In genomic region chr6:132483779-132484679, GRCh38 we compare ENCODE assay signal across 8 cellular contexts. TPM values are rescaled to one million over a fixed set of nuclear protein-coding genes. Genes with fewer than 3 reads are reported as not detected.
DNase-seq lines count a peak whose midpoint lies in the region; ATAC-seq and TF ChIP-seq lines count a peak whose summit lies in the region.

No MANE protein-coding gene starts in this region.

- H3K27ac ChIP-seq in ovary, result no peak overlapping the region

- no peak overlapping the region for H3K4me3 Mint-ChIP-seq in activated T-cell treated with anti-CD3 and anti-CD28 coated beads, Interleukin-2, amount 50 U/mL, for 4 hours

- WGBS in ovary, 3 donors, result 13 to 17% (median 15%) methylated on average over 9 of the region's 9 CpGs

- no peaks in the 10 kb centered on the region for H3K27me3 ChIP-seq in ovary

- H3K9me3 Mint-ChIP-seq in activated T-cell treated with anti-CD3 and anti-CD28 coated beads, Interleukin-2, amount 50 U/mL, for 4 hours, result no peaks in the 10 kb centered on the region

- H3K4me1 ChIP-seq in ovary (ENCODE audit: insufficient read depth), result no peaks in the 10 kb centered on the region

- ATAC-seq in GM19395 (IDR thresholded peaks at IDR 0.05; ENCODE audit: unreplicated experiment), result peak; percentile 76
- peak; percentile 64 for ATAC-seq in HG03442 (IDR thresholded peaks at IDR 0.05; ENCODE audit: unreplicated experiment)
- peak; percentile 62 to 68 for ATAC-seq in activated T-cell treated with anti-CD3 and anti-CD28 coated beads, Interleukin-2, amount 50 U/mL, for 4 hours

- intact Hi-C loops in ovary (cut with DNase I), result loop anchor here (5.0 to 10.0 kb wide), 3 partner anchors 189 to 209 kb away; no protein-coding TSS in a partner anchor

- peak; percentile 66 for TF ChIP-seq CTCF in fibroblast of villous mesenchyme (IDR thresholded peaks at IDR 0.05; ENCODE audit: insufficient read depth, low read depth, low read length)
- peak; percentile 47 to 81 (median 62) for TF ChIP-seq CTCF in ovary (IDR thresholded peaks at IDR 0.05)

- no peak for TF ChIP-seq POLR2A in ovary (IDR thresholded peaks at IDR 0.05)

- H3K36me3 Mint-ChIP-seq in activated T-cell treated with anti-CD3 and anti-CD28 coated beads, Interleukin-2, amount 50 U/mL, for 4 hours (ENCODE audit: insufficient read depth), result peaks cover 4% of the 10 kb centered on the region

- no peaks in the 10 kb centered on the region for H3K36me3 ChIP-seq in ovary

- H3K27me3 Mint-ChIP-seq in activated T-cell treated with anti-CD3 and anti-CD28 coated beads, Interleukin-2, amount 50 U/mL, for 4 hours (ENCODE audit: low read depth), result no peaks in the 10 kb centered on the region

- no peaks in the 10 kb centered on the region for H3K9me3 ChIP-seq in ovary

- H3K4me3 ChIP-seq in fibroblast of villous mesenchyme (ENCODE audit: low read depth, low read length) (no peak overlapping the region), ovary (no peak overlapping the region)

- DNase-seq in DMS153 treated with DMSO at 0.1 percent for 48 hours (lab: John Stamatoyannopoulos, UW; ENCODE audit: unreplicated experiment) (peak; percentile 46), NCI-H526 (lab: John Stamatoyannopoulos, UW) (peak; percentile 39 to 70), fibroblast of villous mesenchyme (ENCODE audit: low read depth) (peak; percentile 78), ovary (peak in 3 of 5 donors; percentile 10 to 43 (median 26)), mesenteric fat pad (ENCODE audit: low spot score) (no peak)
- DNase-seq in activated T-cell treated with anti-CD3 and anti-CD28 coated beads, Interleukin-2, amount 50 U/mL, for 4 hours, result peak; percentile 27

- TF ChIP-seq EP300 in ovary (IDR thresholded peaks at IDR 0.05), result no peak

- peaks cover 34% of the 10 kb centered on the region for H3K4me1 Mint-ChIP-seq in activated T-cell treated with anti-CD3 and anti-CD28 coated beads, Interleukin-2, amount 50 U/mL, for 4 hours (ENCODE audit: low read depth)

RNA-seq across cellular contexts. Expression of gene STX7, which starts 28.9 kb away (rescaled TPM):
- total RNA-seq in activated T-cell treated with anti-CD3 and anti-CD28 coated beads, Interleukin-2, amount 50 U/mL, for 4 hours, result 10 to 100 TPM in 1 of 3 donors, 1 to 10 TPM in 2; 6.7 to 11.0 (median 7.9) TPM
- total RNA-seq in fibroblast of villous mesenchyme (16.8 and 27.2 TPM in 2 replicates), ovary (10 to 100 TPM; 23.4 to 51.5 (median 44.0) TPM), mesenteric fat pad (96.3 TPM)
- polyA plus RNA-seq in ovary, result 10 to 100 TPM; 21.3 to 57.2 TPM

RNA-seq across cellular contexts. Expression of gene TAAR9, which starts 54.0 kb away (rescaled TPM):
- not detected for total RNA-seq in activated T-cell treated with anti-CD3 and anti-CD28 coated beads, Interleukin-2, amount 50 U/mL, for 4 hours
- total RNA-seq in fibroblast of villous mesenchyme, result not detected in 2 replicates
- total RNA-seq in ovary, result not detected
- polyA plus RNA-seq in ovary, result not detected
- total RNA-seq in mesenteric fat pad, result not detected
